ENCODE assay signal across 1 cellular context in genomic region chr2:8004250-8004681, GRCh38.
TF ChIP-seq lines count a peak whose summit lies in the region.

No MANE protein-coding gene starts in this region.

TF ChIP-seq in K562, 482 proteins besides CTCF, POLR2A, EP300 and RAD21 (continued from another document and continues in another):
- TF ChIP-seq MXI1 (IDR thresholded peaks at IDR 0.05; ENCODE audit: low read depth, low read length) (no peak), RFX5 (IDR thresholded peaks at IDR 0.05; ENCODE audit: low read depth, low read length) (peak; percentile 45; the same call in 1 of the 2 replicates), ZBTB1 (CRISPR knock-in tag; IDR thresholded peaks at IDR 0.05; ENCODE audit: borderline replicate concordance, low read depth) (no peak), KLF1 (tag; IDR thresholded peaks at IDR 0.05) (no peak), POLR2H (tag; IDR thresholded peaks at IDR 0.05; ENCODE audit: low read depth) (0 out of 2 replicates have a peak, but pooled peaks have one; percentile 22), HDAC3 (IDR thresholded peaks at IDR 0.05; ENCODE audit: borderline replicate concordance, partially characterized antibody) (peak; percentile 89), ATF3 (IDR thresholded peaks at IDR 0.05) (peak; percentile 100), ATF3 (CRISPR knock-in tag; conservative IDR thresholded peaks at IDR 0.05) (peak; percentile 87), FOXA3 (CRISPR knock-in tag; conservative IDR thresholded peaks at IDR 0.05 in 1 of 2, IDR thresholded peaks at IDR 0.05 in 1 of 2) (no peak), HDAC2 (IDR thresholded peaks at IDR 0.05) (peak; percentile 29; the same call in 1 of the 2 replicates), ZNF41 (CRISPR knock-in tag; conservative IDR thresholded peaks at IDR 0.05) (no peak), ARID2 (IDR thresholded peaks at IDR 0.05) (no peak), SMAD3 (CRISPR knock-in tag; conservative IDR thresholded peaks at IDR 0.05) (no peak; the same call in 1 of the 2 replicates), CBFB (CRISPR knock-in tag; IDR thresholded peaks at IDR 0.05) (no peak), RNF2 (IDR thresholded peaks at IDR 0.05) (peak; percentile 59; the same call in 1 of the 2 replicates), ELF1 (tag; IDR thresholded peaks at IDR 0.05) (no peak), POU5F1 (IDR thresholded peaks at IDR 0.05; ENCODE audit: borderline replicate concordance, low read depth, low read length, partially characterized antibody) (no peak), TAF7 (tag; IDR thresholded peaks at IDR 0.05) (no peak), POLR2AphosphoS5 (IDR thresholded peaks at IDR 0.05; ENCODE audit: control insufficient read depth, insufficient read depth, low read depth, low read length) (peak; percentile 92), RBM22 (IDR thresholded peaks at IDR 0.05; ENCODE audit: low read depth, low read length, poor library complexity, severe bottlenecking) (no peak), HOXB6 (CRISPR knock-in tag; IDR thresholded peaks at IDR 0.05; ENCODE audit: borderline replicate concordance) (no peak), TRIM24 (IDR thresholded peaks at IDR 0.05) (peak; percentile 75 to 88), TFAM (CRISPR knock-in tag; conservative IDR thresholded peaks at IDR 0.05) (no peak), E2F5 (CRISPR knock-in tag; IDR thresholded peaks at IDR 0.05) (no peak), SAFB2 (IDR thresholded peaks at IDR 0.05; ENCODE audit: borderline replicate concordance, low read depth, low read length, severe bottlenecking) (no peak), HDAC1 (IDR thresholded peaks at IDR 0.05) (peak in 1 of 2 experiments; percentile 34; a peak in 1 of 4 replicates), ZNF707 (CRISPR knock-in tag; conservative IDR thresholded peaks at IDR 0.05) (no peak), CHD2 (IDR thresholded peaks at IDR 0.05; ENCODE audit: low read depth, low read length) (no peak), TBP (optimal IDR thresholded peaks at IDR 0.05; ENCODE audit: low read depth, low read length) (no peak), SAP30 (IDR thresholded peaks at IDR 0.05; ENCODE audit: borderline replicate concordance, insufficient read depth, low read depth, low read length, poor library complexity, severe bottlenecking) (no peak), RHOXF2B (CRISPR knock-in tag; conservative IDR thresholded peaks at IDR 0.05) (no peak), JUN (IDR thresholded peaks at IDR 0.05; ENCODE audit: borderline replicate concordance, low read depth, low read length) (peak; percentile 99), JUN (CRISPR knock-in tag; IDR thresholded peaks at IDR 0.05; ENCODE audit: borderline replicate concordance) (no peak), UBTF (IDR thresholded peaks at IDR 0.05; ENCODE audit: borderline replicate concordance in 1 of 2, low read depth in 2 of 2, low read length in 2 of 2) (no peak), ZNF408 (CRISPR knock-in tag; IDR thresholded peaks at IDR 0.05; ENCODE audit: low read depth) (no peak), ZNF239 (CRISPR knock-in tag; IDR thresholded peaks at IDR 0.05) (no peak), NUFIP1 (IDR thresholded peaks at IDR 0.05; ENCODE audit: partially characterized antibody) (no peak), E2F3 (CRISPR knock-in tag; IDR thresholded peaks at IDR 0.05) (no peak), FUS (optimal IDR thresholded peaks at IDR 0.05; ENCODE audit: low read depth, low read length) (no peak), ZNF311 (CRISPR knock-in tag; IDR thresholded peaks at IDR 0.05) (0 out of 2 replicates have a peak, but pooled peaks have one; percentile 55), HCFC1 (IDR thresholded peaks at IDR 0.05; ENCODE audit: low read depth, low read length) (no peak), CREB1 (IDR thresholded peaks at IDR 0.05) (peak; percentile 97), CREB1 (CRISPR knock-in tag; IDR thresholded peaks at IDR 0.05) (peak; percentile 94), ZNF232 (CRISPR knock-in tag; IDR thresholded peaks at IDR 0.05) (no peak), E2F1 (CRISPR knock-in tag; IDR thresholded peaks at IDR 0.05) (no peak), SETDB1 (IDR thresholded peaks at IDR 0.05; ENCODE audit: low read length) (no peak), SMAD2 (IDR thresholded peaks at IDR 0.05; ENCODE audit: low read depth, low read length) (no peak), CHD1 (IDR thresholded peaks at IDR 0.05; ENCODE audit: low read length) (no peak), ESRRA (IDR thresholded peaks at IDR 0.05; ENCODE audit: borderline replicate concordance, low read depth) (peak; percentile 17; the same call in 1 of the 2 replicates), ZNF140 (CRISPR knock-in tag; IDR thresholded peaks at IDR 0.05) (no peak), ZNF77 (CRISPR knock-in tag; IDR thresholded peaks at IDR 0.05) (no peak), MNT (conservative IDR thresholded peaks at IDR 0.05) (peak in 1 of 2 experiments; percentile 62; a peak in 1 of 4 replicates), DDX20 (tag; IDR thresholded peaks at IDR 0.05; ENCODE audit: low read depth) (no peak), ZNF551 (CRISPR knock-in tag; IDR thresholded peaks at IDR 0.05) (no peak), SMARCB1 (IDR thresholded peaks at IDR 0.05; ENCODE audit: insufficient read length, low read depth) (peak; percentile 91), E2F6 (IDR thresholded peaks at IDR 0.05; ENCODE audit: borderline replicate concordance in 1 of 2, extremely low read depth in 1 of 2, insufficient read depth in 1 of 2, insufficient read length in 1 of 2, low read depth in 1 of 2, low read length in 1 of 2, poor library complexity in 1 of 2, severe bottlenecking in 1 of 2) (no peak), HEY1 (CRISPR knock-in tag; IDR thresholded peaks at IDR 0.05; ENCODE audit: borderline replicate concordance) (no peak), ZSCAN32 (CRISPR knock-in tag; IDR thresholded peaks at IDR 0.05) (no peak), IRF1 (CRISPR knock-in tag; IDR thresholded peaks at IDR 0.05; ENCODE audit: borderline replicate concordance) (no peak), KDM1A (IDR thresholded peaks at IDR 0.05) (peak; percentile 74 to 75; a peak in 3 of 4 replicates), SPI1 (IDR thresholded peaks at IDR 0.05; ENCODE audit: borderline replicate concordance, low read depth, low read length) (no peak), USF2 (CRISPR knock-in tag; IDR thresholded peaks at IDR 0.05) (no peak), CREBBP (IDR thresholded peaks at IDR 0.05; ENCODE audit: low read depth, low read length) (no peak), TCF7 (IDR thresholded peaks at IDR 0.05; ENCODE audit: borderline replicate concordance) (no peak)
